Comparison of ENCODE assay signal across 9 cellular contexts in the genomic region with DNA sequence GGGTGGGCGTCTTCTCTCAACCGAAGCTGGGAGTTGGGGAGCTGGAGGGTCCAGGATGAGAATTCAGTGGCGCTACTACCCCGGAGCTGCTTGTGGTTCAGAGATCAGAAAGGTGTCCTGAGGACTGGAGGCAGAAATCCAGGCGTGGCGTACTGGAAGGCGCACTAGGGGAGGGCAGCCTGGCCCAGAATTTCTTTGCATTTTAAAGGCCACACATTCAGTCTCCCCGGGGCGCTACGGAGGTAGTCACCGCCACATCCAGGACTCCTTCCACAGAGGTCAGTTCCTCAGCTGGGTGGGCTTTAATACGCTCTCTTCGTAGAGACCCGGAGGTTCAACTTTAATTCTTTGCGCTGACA. TPM values are rescaled to one million over a fixed set of nuclear protein-coding genes. Genes with fewer than 3 reads are reported as not detected.
DNase-seq lines count a peak whose midpoint lies in the region; ATAC-seq, FAIRE-seq and TF ChIP-seq lines count a peak whose summit lies in the region.
"Had no signal": no experiment of that assay in that cellular context is flagged by ENCODE, and none has a peak within 500 bp of the region (broad histone marks: within the 10 kb centered on the region; RNA-seq: fewer than 3 reads in every experiment).

No MANE protein-coding gene starts in this region.

- no peaks in the 10 kb centered on the region for H3K9me3 Mint-ChIP-seq in astrocyte (ENCODE audit: unreplicated experiment)

- H2AFZ ChIP-seq in KMS-11 (ENCODE audit: low read depth) (peak overlapping the region; percentile 72; the same call in 1 of the 2 replicates), astrocyte (ENCODE audit: low read depth, low read length) (peak overlapping the region; percentile 58)

- H4K20me1 ChIP-seq in KMS-11 (ENCODE audit: insufficient read depth): no peaks in the 10 kb centered on the region
- no peaks in the 10 kb centered on the region for H4K20me1 ChIP-seq in astrocyte (ENCODE audit: insufficient read depth, low read length)

- H3K27me3 ChIP-seq in KMS-11 (ENCODE audit: insufficient read depth, low read depth): peaks cover 5% of the 10 kb centered on the region; the same call in 1 of the 2 replicates
- H3K27me3 ChIP-seq in astrocyte (ENCODE audit: insufficient read depth, low read length): peaks cover 8% of the 10 kb centered on the region
- no peaks in the 10 kb centered on the region for H3K27me3 ChIP-seq in testis

- H3K4me3 Mint-ChIP-seq in astrocyte (ENCODE audit: unreplicated experiment): peak overlapping the region; percentile 86

- TF ChIP-seq POLR2A in testis (IDR thresholded peaks at IDR 0.05): no peak

- no peak overlapping the region for H3K4me3 ChIP-seq in KMS-11 (IDR thresholded peaks at IDR 0.05; ENCODE audit: insufficient read depth, low read depth, low read length)
- H3K4me3 ChIP-seq in astrocyte (ENCODE audit: insufficient read depth, low read depth, low read length): peak overlapping the region; percentile 65
- peak overlapping the region; percentile 54 to 87 for H3K4me3 ChIP-seq in kidney (ENCODE audit: low read length in 2 of 2)
- peak overlapping the region; percentile 51 to 66 for H3K4me3 ChIP-seq in testis

- H3K36me3 ChIP-seq in KMS-11 (ENCODE audit: insufficient read depth): no peaks in the 10 kb centered on the region
- no peaks in the 10 kb centered on the region for H3K36me3 ChIP-seq in astrocyte (ENCODE audit: insufficient read depth, low read length)
- no peaks in the 10 kb centered on the region for H3K36me3 ChIP-seq in kidney (ENCODE audit: control insufficient read depth in 1 of 2, insufficient read depth in 2 of 2, low read length in 2 of 2)
- no peaks in the 10 kb centered on the region for H3K36me3 ChIP-seq in testis (ENCODE audit: low read depth, missing control alignments)

- H3K79me2 ChIP-seq in KMS-11 (ENCODE audit: insufficient read depth, low read depth) (no peaks in the 10 kb centered on the region), astrocyte (ENCODE audit: insufficient read depth, low read length) (no peaks in the 10 kb centered on the region)

- TF ChIP-seq CTCF in KMS-11 (conservative IDR thresholded peaks at IDR 0.05; ENCODE audit: low read depth, low read length): no peak
- no peak for TF ChIP-seq CTCF in astrocyte (IDR thresholded peaks at IDR 0.05; ENCODE audit: insufficient read depth, low read depth, low read length)
- no peak for TF ChIP-seq CTCF in kidney (IDR thresholded peaks at IDR 0.05; ENCODE audit: borderline replicate concordance, extremely low read depth, insufficient read depth)
- no peak for TF ChIP-seq CTCF in testis (IDR thresholded peaks at IDR 0.05)

- H3K27ac Mint-ChIP-seq in astrocyte (ENCODE audit: unreplicated experiment): no peak overlapping the region

- H3K36me3 Mint-ChIP-seq in astrocyte (ENCODE audit: low read depth, unreplicated experiment): no peaks in the 10 kb centered on the region

- 1 to 4% methylated on average over 13 to 14 of the region's 15 CpGs for WGBS in testis, 2 donors

- H3K27ac ChIP-seq in KMS-11 (no peak overlapping the region), astrocyte (ENCODE audit: low read depth, low read length) (no peak overlapping the region), kidney (ENCODE audit: low read depth in 2 of 2, low read length in 2 of 2) (peak overlapping the region in 1 of 2 donors; percentile 20), testis (peak overlapping the region in 1 of 2 donors; percentile 16)

- H3K4me1 ChIP-seq in KMS-11 (ENCODE audit: low read depth, poor library complexity, severe bottlenecking): peaks cover 19% of the 10 kb centered on the region
- no peaks in the 10 kb centered on the region for H3K4me1 ChIP-seq in astrocyte (ENCODE audit: insufficient read depth, low read length)
- H3K4me1 ChIP-seq in kidney (ENCODE audit: control insufficient read depth in 1 of 2, insufficient read depth in 1 of 2, low read depth in 1 of 2, low read length in 2 of 2): no peaks in the 10 kb centered on the region
- no peaks in the 10 kb centered on the region for H3K4me1 ChIP-seq in testis

- intact Hi-C loops in kidney (cut with DNase I) (no loop called here), testis (cut with DNase I; ENCODE audit: low total_unique reads) (no loop called here)

- H3K9me3 ChIP-seq in astrocyte (ENCODE audit: insufficient read depth, low read depth, low read length) (no peaks in the 10 kb centered on the region), kidney (ENCODE audit: control insufficient read depth in 1 of 2, low read length in 2 of 2) (no peaks in the 10 kb centered on the region), testis (no peaks in the 10 kb centered on the region)

- ATAC-seq in GM21619 (IDR thresholded peaks at IDR 0.05; ENCODE audit: unreplicated experiment): peak; percentile 8

- H3K27me3 Mint-ChIP-seq in astrocyte (ENCODE audit: low read depth, unreplicated experiment): peaks cover 5% of the 10 kb centered on the region

- H3K9ac ChIP-seq in KMS-11: no peak overlapping the region
- no peak overlapping the region for H3K9ac ChIP-seq in astrocyte (ENCODE audit: low read length)
- H3K9ac ChIP-seq in kidney (ENCODE audit: low read length in 2 of 2): peak overlapping the region in 1 of 2 donors; percentile 34

- H3K4me2 ChIP-seq in KMS-11: peak overlapping the region; percentile 98; the same call in 1 of the 2 replicates
- H3K4me2 ChIP-seq in astrocyte (ENCODE audit: low read length): peak overlapping the region; percentile 92

- FAIRE-seq in astrocyte (lab: Jason Lieb, UNC) (no peak), kidney (lab: Jason Lieb, UNC) (no peak)
- FAIRE-seq: TTC549 had no signal

- DNase-seq in Daoy (ENCODE audit: low read depth) (peak; percentile 14), astrocyte (ENCODE audit: low read depth) (no peak), kidney (no peak), testis (peak; percentile 29), amygdala (lab: John Stamatoyannopoulos, UW) (no peak), medulla oblongata (ENCODE audit: extremely low spot score) (no peak)

- H3K4me1 Mint-ChIP-seq in astrocyte (ENCODE audit: low read depth, unreplicated experiment): peaks cover 18% of the 10 kb centered on the region

RNA-seq across cellular contexts. Expression of a gene that starts 0.3 kb away (rescaled TPM):
- total RNA-seq in Daoy (2014; rRNA removed; shearing (Covaris generic)): 3.7 TPM in 2 replicates
- total RNA-seq in astrocyte: 2.6 and 4.5 TPM in 2 replicates
- 21.1 TPM for total RNA-seq in kidney
- polyA plus RNA-seq in kidney (ENCODE audit: insufficient read depth, low read depth, low replicate concordance): 1.2 TPM
- total RNA-seq in testis: 10 to 100 TPM in 1 of 2 donors, 1 to 10 TPM in 1; 7.6 to 13.8 TPM
- polyA plus RNA-seq in testis (ENCODE audit: insufficient read depth, low read depth, low replicate concordance): 6.7 TPM

Comparison
In these comparisons a context has a peak if more than half of its experiments do, and no peak if none do; other contexts are left out.
1. DNase-seq: peak in Daoy (single experiment) and testis (single experiment); none in astrocyte (single experiment), kidney (single experiment), amygdala (0 of 56) and medulla oblongata (single experiment).